In genomic region chr2:37856101-37856751, GRCh38 we compare ENCODE assay signal across 2 cellular contexts.
TF ChIP-seq lines count a peak whose summit lies in the region.

No MANE protein-coding gene starts in this region.

TF ChIP-seq in IMR-90, 13 proteins besides CTCF, POLR2A, EP300 and RAD21:
- TF ChIP-seq RCOR1 (IDR thresholded peaks at IDR 0.05; ENCODE audit: insufficient replicate concordance, low read length): no peak

TF ChIP-seq in endothelial cell of umbilical vein, 7 proteins besides CTCF, POLR2A, EP300 and RAD21:
- TF ChIP-seq POLR2AphosphoS5 (IDR thresholded peaks at IDR 0.05; ENCODE audit: insufficient read depth, low read depth, low read length) (no peak), GATA2 (IDR thresholded peaks at IDR 0.05; ENCODE audit: insufficient read depth, insufficient read length, low read depth, low read length) (no peak), MYC (IDR thresholded peaks at IDR 0.05; ENCODE audit: low read depth, low read length) (no peak), MAX (IDR thresholded peaks at IDR 0.05; ENCODE audit: insufficient read depth, insufficient read length) (no peak), FOS (IDR thresholded peaks at IDR 0.05; ENCODE audit: borderline replicate concordance, insufficient read depth, low read length) (no peak), EZH2 (IDR thresholded peaks at IDR 0.05; ENCODE audit: borderline replicate concordance, low read depth, low read length, severe bottlenecking) (no peak), JUN (IDR thresholded peaks at IDR 0.05; ENCODE audit: borderline replicate concordance, insufficient read depth, insufficient read length, low read depth) (no peak)
